8 cellular contexts compared by ENCODE assay signal in the genomic region with DNA sequence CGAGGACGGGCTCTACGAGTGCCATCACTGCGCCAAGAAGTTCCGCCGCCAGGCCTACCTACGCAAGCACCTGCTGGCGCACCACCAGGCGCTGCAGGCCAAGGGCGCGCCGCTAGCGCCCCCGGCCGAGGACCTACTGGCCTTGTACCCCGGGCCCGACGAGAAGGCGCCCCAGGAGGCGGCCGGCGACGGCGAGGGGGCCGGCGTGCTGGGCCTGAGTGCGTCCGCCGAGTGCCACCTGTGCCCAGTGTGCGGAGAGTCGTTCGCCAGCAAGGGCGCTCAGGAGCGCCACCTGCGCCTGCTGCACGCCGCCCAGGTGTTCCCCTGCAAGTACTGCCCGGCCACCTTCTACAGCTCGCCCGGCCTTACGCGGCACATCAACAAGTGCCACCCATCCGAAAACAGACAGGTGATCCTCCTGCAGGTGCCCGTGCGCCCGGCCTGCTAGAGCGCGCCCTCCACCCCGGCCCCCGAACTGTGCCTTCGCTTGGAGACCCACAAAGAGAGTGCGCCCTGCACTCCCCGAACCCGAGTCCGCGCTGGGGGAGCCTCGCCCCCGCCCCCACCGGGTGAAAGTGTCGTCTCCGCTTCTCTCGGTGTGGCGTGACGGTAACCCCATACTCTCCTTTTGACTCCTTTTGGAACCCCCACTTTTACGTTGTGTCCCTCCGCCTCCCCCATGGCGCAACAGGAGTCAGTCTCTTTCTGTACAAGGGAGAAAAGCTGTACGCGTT. TPM values are rescaled to one million over a fixed set of nuclear protein-coding genes. Genes with fewer than 3 reads are reported as not detected.
DNase-seq lines count a peak whose midpoint lies in the region; ATAC-seq and TF ChIP-seq lines count a peak whose summit lies in the region.

No MANE protein-coding gene starts in this region.

- peak overlapping the region in 2 of 8 donors; percentile 34 to 56 for H3K27ac Mint-ChIP-seq in CD8-positive, alpha-beta memory T cell

- H3K4me2 ChIP-seq in Karpas-422 (ENCODE audit: low read depth, low read length, poor library complexity, severe bottlenecking), result no peak overlapping the region

- H3K27ac ChIP-seq in CD8-positive, alpha-beta memory T cell (ENCODE audit: low read depth, low read length), result no peak overlapping the region
- no peak overlapping the region for H3K27ac ChIP-seq in Karpas-422 (ENCODE audit: low read length)

- CTCF ChIA-PET in CD8-positive, alpha-beta memory T cell (lab: Charles Lee), result no interaction called here

- H3K27me3 ChIP-seq in CD8-positive, alpha-beta memory T cell (ENCODE audit: insufficient read depth, low read length, poor library complexity, severe bottlenecking), result peaks cover 8% of the 10 kb centered on the region
- H3K27me3 ChIP-seq in Karpas-422 (ENCODE audit: low read length), result no peaks in the 10 kb centered on the region

- H3K36me3 Mint-ChIP-seq in CD8-positive, alpha-beta memory T cell, result no peaks in the 10 kb centered on the region

- no peaks in the 10 kb centered on the region for H3K4me1 ChIP-seq in CD8-positive, alpha-beta memory T cell (ENCODE audit: insufficient read depth, low read length)
- no peaks in the 10 kb centered on the region for H3K4me1 ChIP-seq in Karpas-422 (ENCODE audit: low read length)

- no peaks in the 10 kb centered on the region for H4K20me1 ChIP-seq in Karpas-422 (ENCODE audit: insufficient read depth, low read depth, low read length)

- H3K9ac ChIP-seq in Karpas-422 (ENCODE audit: low read length), result no peak overlapping the region

- H3K27me3 Mint-ChIP-seq in CD8-positive, alpha-beta memory T cell, result peaks cover 42 to 62% of the 10 kb centered on the region in 2 donors

- TF ChIP-seq POLR2A in GM18505 (IDR thresholded peaks at IDR 0.05; ENCODE audit: borderline replicate concordance, extremely low read depth, insufficient read depth, insufficient read length), result no peak

- POLR2A ChIA-PET in CD8-positive, alpha-beta memory T cell (lab: Charles Lee), result no interaction called here

- H3K79me2 ChIP-seq in Karpas-422 (ENCODE audit: low read length), result no peaks in the 10 kb centered on the region

- H2AFZ ChIP-seq in Karpas-422 (ENCODE audit: low read length), result no peak overlapping the region

- no peak for DNase-seq in CD8-positive, alpha-beta memory T cell
- DNase-seq in activated T-cell treated with anti-CD3 and anti-CD28 coated beads, Interleukin-2, amount 50 U/mL, for 48 hours, result peak; percentile 58 to 68
- DNase-seq in left kidney (ENCODE audit: low read depth, low spot score), result peak; percentile 54
- no peak for DNase-seq in HUDEP-2 (lab: John Stamatoyannopoulos, UW; ENCODE audit: unreplicated experiment in 76 of 76)
- no peak for DNase-seq in Karpas-422
- no peak for DNase-seq in central memory CD4-positive, alpha-beta T cell

- H3K9me3 ChIP-seq in CD8-positive, alpha-beta memory T cell (ENCODE audit: low read length), result no peaks in the 10 kb centered on the region
- no peaks in the 10 kb centered on the region for H3K9me3 ChIP-seq in Karpas-422 (ENCODE audit: low read length)

- no peaks in the 10 kb centered on the region for H3K9me3 Mint-ChIP-seq in CD8-positive, alpha-beta memory T cell

- peak overlapping the region; percentile 46 to 78 (median 62) for H3K4me3 Mint-ChIP-seq in CD8-positive, alpha-beta memory T cell

- H3K36me3 ChIP-seq in CD8-positive, alpha-beta memory T cell (ENCODE audit: insufficient read depth, low read length), result no peaks in the 10 kb centered on the region
- no peaks in the 10 kb centered on the region for H3K36me3 ChIP-seq in Karpas-422 (ENCODE audit: insufficient read depth, low read length)

- peaks cover 12 to 20% (median 12%) of the 10 kb centered on the region in 3 donors for H3K4me1 Mint-ChIP-seq in CD8-positive, alpha-beta memory T cell

- ATAC-seq in HG03432 (IDR thresholded peaks at IDR 0.05; ENCODE audit: unreplicated experiment) (peak; percentile 29), GM18505 (IDR thresholded peaks at IDR 0.05; ENCODE audit: unreplicated experiment) (no peak)

- no peaks in the 10 kb centered on the region for H3K9me2 ChIP-seq in Karpas-422 (replicated peaks; ENCODE audit: insufficient read depth, low read length)

- no peak overlapping the region for H3K4me3 ChIP-seq in CD8-positive, alpha-beta memory T cell (ENCODE audit: low read length)
- H3K4me3 ChIP-seq in Karpas-422 (ENCODE audit: low read length), result no peak overlapping the region

RNA-seq across cellular contexts. Expression of a gene that starts 1.6 kb away (rescaled TPM):
- 1 to 10 TPM; 7.4 to 7.7 TPM for total RNA-seq in CD8-positive, alpha-beta memory T cell
- polyA plus RNA-seq in CD8-positive, alpha-beta memory T cell, result not detected
- not detected in 2 replicates for total RNA-seq in Karpas-422 (2014; rRNA removed; shearing (Covaris generic); ENCODE audit: low replicate concordance)

Comparison
In these comparisons a context has a peak if more than half of its experiments do, and no peak if none do; other contexts are left out.
1. DNase-seq: peak in activated T-cell treated with anti-CD3 and anti-CD28 coated beads, Interleukin-2, amount 50 U/mL, for 48 hours (2 of 2) and left kidney (single experiment); none in CD8-positive, alpha-beta memory T cell (0 of 5), HUDEP-2 (0 of 76), Karpas-422 (single experiment) and central memory CD4-positive, alpha-beta T cell (single experiment).